In the genomic region with DNA sequence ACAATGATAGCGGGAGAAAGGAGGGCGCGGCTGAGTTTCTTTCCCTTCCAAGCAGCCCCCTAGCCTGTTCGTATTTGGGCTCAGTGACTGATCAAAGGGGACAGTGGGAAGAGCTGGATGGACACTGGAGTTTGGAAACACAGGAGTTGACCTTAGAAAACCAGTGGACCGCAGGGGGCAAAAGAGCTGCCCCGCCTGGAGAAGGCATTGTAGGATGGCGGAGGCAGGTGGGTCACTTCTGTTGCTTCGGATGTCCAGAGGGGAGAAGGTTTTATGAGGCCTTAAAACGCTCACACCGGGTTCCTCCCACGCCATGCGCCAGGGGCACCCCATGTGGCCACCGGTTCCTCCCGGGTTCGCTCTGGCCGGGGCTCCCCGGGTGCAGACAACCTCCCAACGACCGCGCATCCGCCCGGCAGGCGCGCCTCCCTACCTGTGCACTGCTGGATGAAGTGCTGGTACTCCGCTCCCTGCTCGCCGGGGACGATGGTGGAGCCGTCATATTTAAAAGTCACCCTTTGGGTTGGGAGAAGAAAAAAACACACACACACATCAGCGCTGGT, we compare ENCODE assay signal across 8 cellular contexts. TPM values are rescaled to one million over a fixed set of nuclear protein-coding genes. Genes with fewer than 3 reads are reported as not detected.
DNase-seq lines count a peak whose midpoint lies in the region; ATAC-seq, FAIRE-seq and TF ChIP-seq lines count a peak whose summit lies in the region.

No MANE protein-coding gene starts in this region.

- dilution Hi-C loops in keratinocyte (cut with MboI; ENCODE audit: extremely low pct_ligation_motif_present, low sequenced_read_pairs): no loop called here

- H2AFZ ChIP-seq in keratinocyte (ENCODE audit: control insufficient read depth, low read length): no peak overlapping the region

- peak overlapping the region; percentile 97 for H3K4me3 Mint-ChIP-seq in stimulated activated memory B cell treated with anti-CD40 and anti-IgM and Interleukin-4, amounts not matched to agents 10 μg/mL and 1 μg/mL and 100 μg/mL, for 72 hours

- peak; percentile 67 for ATAC-seq in stimulated activated memory B cell treated with anti-CD40 and anti-IgM and Interleukin-4, amounts not matched to agents 10 μg/mL and 1 μg/mL and 100 μg/mL, for 72 hours

- H3K9ac ChIP-seq in NT2/D1 (ENCODE audit: insufficient read length, low read depth): peak overlapping the region; percentile 95
- peak overlapping the region; percentile 76 for H3K9ac ChIP-seq in keratinocyte (ENCODE audit: control insufficient read depth, extremely low read depth, insufficient read depth, low read length)

- H3K9me1 ChIP-seq in keratinocyte (ENCODE audit: control insufficient read depth, extremely low read depth, insufficient read depth, low read length): peaks cover 6% of the 10 kb centered on the region

- H3K4me2 ChIP-seq in keratinocyte (ENCODE audit: control insufficient read depth, extremely low read depth, insufficient read depth, low read depth, low read length): peak overlapping the region; percentile 91

- peaks cover 10% of the 10 kb centered on the region for H4K20me1 ChIP-seq in keratinocyte (ENCODE audit: control insufficient read depth, extremely low read depth, insufficient read depth, low read length)

- no peaks in the 10 kb centered on the region for H3K27me3 Mint-ChIP-seq in stimulated activated memory B cell treated with anti-CD40 and anti-IgM and Interleukin-4, amounts not matched to agents 10 μg/mL and 1 μg/mL and 100 μg/mL, for 72 hours

- H3K9me3 Mint-ChIP-seq in stimulated activated memory B cell treated with anti-CD40 and anti-IgM and Interleukin-4, amounts not matched to agents 10 μg/mL and 1 μg/mL and 100 μg/mL, for 72 hours: no peaks in the 10 kb centered on the region

- DNase-seq in GM12865 (ENCODE audit: low read depth) (peak; percentile 66), HAP-1 (ENCODE audit: low spot score in 2 of 2) (peak in 1 of 2 experiments; percentile 41), NT2/D1 (ENCODE audit: low read depth, low spot score) (no peak), astrocyte of the cerebellum (ENCODE audit: low read depth) (no peak), keratinocyte (ENCODE audit: low read depth, low spot score) (no peak), DMS114 treated with DMSO at 0.1 percent for 48 hours (lab: John Stamatoyannopoulos, UW; ENCODE audit: unreplicated experiment) (no peak), NCI-H2107 (lab: John Stamatoyannopoulos, UW) (no peak)

- H3K36me3 ChIP-seq in HAP-1 (replicated peaks) (no peaks in the 10 kb centered on the region), NT2/D1 (ENCODE audit: insufficient read depth, insufficient read length, low read length) (peaks cover 50% of the 10 kb centered on the region), keratinocyte (ENCODE audit: control insufficient read depth in 2 of 2, extremely low read depth in 1 of 2, insufficient read depth in 2 of 2, low read length in 2 of 2) (peaks cover 10 to 27% of the 10 kb centered on the region in 2 experiments)

- H3K79me2 ChIP-seq in keratinocyte (ENCODE audit: control insufficient read depth, insufficient read depth, low read length): peaks cover 55% of the 10 kb centered on the region

- TF ChIP-seq CTCF in GM12865 (IDR thresholded peaks at IDR 0.05; ENCODE audit: insufficient read depth, low read depth, low read length, missing control alignments) (no peak), astrocyte of the cerebellum (IDR thresholded peaks at IDR 0.05; ENCODE audit: low read depth, low read length, missing control alignments) (no peak), keratinocyte (optimal IDR thresholded peaks at IDR 0.05 in 1 of 3, IDR thresholded peaks at IDR 0.05 in 1 of 3, conservative IDR thresholded peaks at IDR 0.05 in 1 of 3; ENCODE audit: extremely low read depth in 1 of 3, insufficient read depth in 2 of 3, low read length in 3 of 3) (no peak)

- H3K36me3 Mint-ChIP-seq in stimulated activated memory B cell treated with anti-CD40 and anti-IgM and Interleukin-4, amounts not matched to agents 10 μg/mL and 1 μg/mL and 100 μg/mL, for 72 hours: peaks cover 42% of the 10 kb centered on the region

- H3K27ac ChIP-seq in keratinocyte (ENCODE audit: control insufficient read depth, insufficient read depth, low read length): peak overlapping the region; percentile 38

- H3K9me3 ChIP-seq in HAP-1 (no peaks in the 10 kb centered on the region), NT2/D1 (ENCODE audit: insufficient read depth, low read length) (no peaks in the 10 kb centered on the region), keratinocyte (ENCODE audit: control insufficient read depth, low read depth, low read length) (no peaks in the 10 kb centered on the region)

- H3K4me3 ChIP-seq in GM12865 (ENCODE audit: low read depth, low read length): peak overlapping the region; percentile 86
- peak overlapping the region; percentile 68 for H3K4me3 ChIP-seq in HAP-1
- H3K4me3 ChIP-seq in NT2/D1 (ENCODE audit: insufficient read length, low read depth): peak overlapping the region; percentile 92
- peak overlapping the region; percentile 88 for H3K4me3 ChIP-seq in astrocyte of the cerebellum (ENCODE audit: low read depth, low read length)
- peak overlapping the region; percentile 71 to 92 (median 86) for H3K4me3 ChIP-seq in keratinocyte (ENCODE audit: control insufficient read depth in 2 of 3, extremely low read depth in 1 of 3, insufficient read depth in 2 of 3, low read depth in 1 of 3, low read length in 3 of 3)

- no peaks in the 10 kb centered on the region for H3K27me3 ChIP-seq in HAP-1 (ENCODE audit: low read depth)
- H3K27me3 ChIP-seq in NT2/D1 (ENCODE audit: insufficient read depth, insufficient read length): no peaks in the 10 kb centered on the region
- H3K27me3 ChIP-seq in keratinocyte (ENCODE audit: control insufficient read depth, extremely low read depth, insufficient read depth, low read length): no peaks in the 10 kb centered on the region

- peaks cover 77% of the 10 kb centered on the region for H3K4me1 Mint-ChIP-seq in stimulated activated memory B cell treated with anti-CD40 and anti-IgM and Interleukin-4, amounts not matched to agents 10 μg/mL and 1 μg/mL and 100 μg/mL, for 72 hours

- in situ Hi-C loops in HAP-1 (cut with MboI; ENCODE audit: low sequenced_read_pairs): no loop called here
- in situ Hi-C loops in astrocyte of the cerebellum (cut with HindIII; ENCODE audit: low sequenced_read_pairs): no loop called here

- H3K4me1 ChIP-seq in HAP-1 (peaks cover 7% of the 10 kb centered on the region), NT2/D1 (ENCODE audit: insufficient read depth, insufficient read length) (peaks cover 17% of the 10 kb centered on the region), keratinocyte (ENCODE audit: control insufficient read depth, extremely low read depth, insufficient read depth, low read length) (peaks cover 24% of the 10 kb centered on the region)

- no peak for FAIRE-seq in keratinocyte (lab: Jason Lieb, UNC)

- peak overlapping the region; percentile 100 for H3K27ac Mint-ChIP-seq in stimulated activated memory B cell treated with anti-CD40 and anti-IgM and Interleukin-4, amounts not matched to agents 10 μg/mL and 1 μg/mL and 100 μg/mL, for 72 hours

RNA-seq across cellular contexts. Expression of a gene that starts 0.7 kb away (rescaled TPM):
- polyA plus RNA-seq in keratinocyte: 60.2 to 197 TPM (median 116 TPM) in 3 replicates
- polyA plus RNA-seq in keratinocyte (2011; ENCODE audit: low read depth): 24.3 TPM
- 135 and 202 TPM in 2 replicates for polyA plus RNA-seq in keratinocyte (2011; cell fraction: cytosol; rRNA removed)
- polyA plus RNA-seq in keratinocyte (2011; cell fraction: nucleus; rRNA removed): 40.2 and 49.9 TPM in 2 replicates
- polyA plus RNA-seq in keratinocyte (2012; ENCODE audit: low replicate concordance): 47.5 and 313 TPM in 2 replicates
- polyA minus RNA-seq in keratinocyte: 66.0 to 188 TPM (median 80.8 TPM) in 3 replicates
- polyA minus RNA-seq in keratinocyte (2011; cell fraction: cytosol; rRNA and poly(A)+ RNA removed): 85.4 TPM
- 16.2 and 21.6 TPM in 2 replicates for polyA minus RNA-seq in keratinocyte (2011; cell fraction: nucleus; rRNA and poly(A)+ RNA removed)

RNA-seq across cellular contexts. Expression of a gene that starts 31.2 kb away (rescaled TPM):
- 27.5 to 36.8 TPM (median 35.6 TPM) in 3 replicates for polyA plus RNA-seq in keratinocyte
- 16.3 TPM for polyA plus RNA-seq in keratinocyte (2011; ENCODE audit: low read depth)
- 21.7 and 34.5 TPM in 2 replicates for polyA plus RNA-seq in keratinocyte (2011; cell fraction: cytosol; rRNA removed)
- 69.7 and 73.8 TPM in 2 replicates for polyA plus RNA-seq in keratinocyte (2011; cell fraction: nucleus; rRNA removed)
- 25.8 and 35.8 TPM in 2 replicates for polyA plus RNA-seq in keratinocyte (2012; ENCODE audit: low replicate concordance)
- polyA minus RNA-seq in keratinocyte: 43.4 to 52.8 TPM (median 49.9 TPM) in 3 replicates
- 85.8 TPM for polyA minus RNA-seq in keratinocyte (2011; cell fraction: cytosol; rRNA and poly(A)+ RNA removed)
- 72.9 and 83.9 TPM in 2 replicates for polyA minus RNA-seq in keratinocyte (2011; cell fraction: nucleus; rRNA and poly(A)+ RNA removed)
